In genomic region chr2:200735061-200735460, GRCh38 we compare ENCODE assay signal across 15 cellular contexts.
DNase-seq lines count a peak whose midpoint lies in the region; ATAC-seq and TF ChIP-seq lines count a peak whose summit lies in the region.
"Had no signal": no experiment of that assay in that cellular context is flagged by ENCODE, and none has a peak within 500 bp of the region (broad histone marks: within the 10 kb centered on the region; RNA-seq: fewer than 3 reads in every experiment).

No MANE protein-coding gene starts in this region.

- no peak overlapping the region for H3K23ac ChIP-seq in mesenchymal stem cell (ENCODE audit: low read length in 2 of 2)

- H3K4me1 Mint-ChIP-seq in natural killer cell treated with Interleukin-12 subunit alpha and Interleukin-12 subunit beta and Interleukin-15 and Interleukin-18, amount 100 ng/mL, for 72 hours (ENCODE audit: low read depth in 2 of 2): peaks cover 7 to 13% of the 10 kb centered on the region in 2 donors
- H3K4me1 Mint-ChIP-seq in natural killer cell: peaks cover 0 to 5% of the 10 kb centered on the region in 2 donors
- peaks cover 21% of the 10 kb centered on the region for H3K4me1 Mint-ChIP-seq in stimulated activated effector memory CD8-positive, alpha-beta T cell treated with anti-CD3 and anti-CD28 coated beads, Interleukin-12 subunit alpha, Interleukin-12 subunit beta, amount 100 ng/mL, for 72 hours

- peaks cover 0 to 4% of the 10 kb centered on the region in 2 experiments for H3K27me3 ChIP-seq in mesenchymal stem cell (ENCODE audit: control insufficient read depth in 1 of 2, insufficient read depth in 1 of 2, low read length in 2 of 2)
- H3K27me3 ChIP-seq: cardiac muscle cell had no signal

- no peaks in the 10 kb centered on the region for H3K4me1 ChIP-seq in mesenchymal stem cell (ENCODE audit: control insufficient read depth, insufficient read depth, low read depth, low read length)
- H3K4me1 ChIP-seq: esophagus squamous epithelium had no signal

- peak overlapping the region; percentile 54 for H3K4me3 Mint-ChIP-seq in natural killer cell treated with Interleukin-12 subunit alpha and Interleukin-12 subunit beta and Interleukin-15 and Interleukin-18, amount 100 ng/mL, for 72 hours
- H3K4me3 Mint-ChIP-seq in natural killer cell: no peak overlapping the region
- H3K4me3 Mint-ChIP-seq in stimulated activated effector memory CD8-positive, alpha-beta T cell treated with anti-CD3 and anti-CD28 coated beads, Interleukin-12 subunit alpha, Interleukin-12 subunit beta, amount 100 ng/mL, for 72 hours: no peak overlapping the region
- H3K4me3 Mint-ChIP-seq: activated naive CD8-positive, alpha-beta T cell treated with anti-CD3 and anti-CD28 coated beads, Interleukin-2, amount 10 ng/mL, durations not matched to agents 7 days and 5 days; T-helper 1 cell treated with Interleukin-12 subunit alpha and Interleukin-12 subunit beta and Interleukin-4 antibody, amounts not matched to agents 30 μg/mL and 1 μg/mL, for 36 hours had no signal

- H3K27ac Mint-ChIP-seq in natural killer cell treated with Interleukin-12 subunit alpha and Interleukin-12 subunit beta and Interleukin-15 and Interleukin-18, amount 100 ng/mL, for 72 hours: peak overlapping the region in 1 of 2 donors; percentile 81
- H3K27ac Mint-ChIP-seq in natural killer cell: no peak overlapping the region
- peak overlapping the region; percentile 69 for H3K27ac Mint-ChIP-seq in stimulated activated effector memory CD8-positive, alpha-beta T cell treated with anti-CD3 and anti-CD28 coated beads, Interleukin-12 subunit alpha, Interleukin-12 subunit beta, amount 100 ng/mL, for 72 hours
- H3K27ac Mint-ChIP-seq: activated naive CD8-positive, alpha-beta T cell treated with anti-CD3 and anti-CD28 coated beads, Interleukin-2, amount 10 ng/mL, durations not matched to agents 7 days and 5 days; T-helper 1 cell treated with Interleukin-12 subunit alpha and Interleukin-12 subunit beta and Interleukin-4 antibody, amounts not matched to agents 30 μg/mL and 1 μg/mL, for 36 hours had no signal

- no peak overlapping the region for H3K4me2 ChIP-seq in mesenchymal stem cell (ENCODE audit: low read length, poor library complexity, severe bottlenecking)
- H3K4me2 ChIP-seq: KMS-11 had no signal

- H4K8ac ChIP-seq in mesenchymal stem cell (ENCODE audit: low read length): no peak overlapping the region

- H3K9ac ChIP-seq in mesenchymal stem cell (ENCODE audit: low read length): no peak overlapping the region
- H3K9ac ChIP-seq: KMS-11 had no signal

- no peak overlapping the region for H2AFZ ChIP-seq in mesenchymal stem cell (ENCODE audit: low read depth, low read length)

- no peak for TF ChIP-seq CTCF in natural killer cell (IDR thresholded peaks at IDR 0.05)

- H2AK5ac ChIP-seq in mesenchymal stem cell (ENCODE audit: low read length, severe bottlenecking): no peak overlapping the region

- peak in 1 of 2 donors; percentile 61 for ATAC-seq in natural killer cell treated with Interleukin-12 subunit alpha and Interleukin-12 subunit beta and Interleukin-15 and Interleukin-18, amount 100 ng/mL, for 72 hours
- ATAC-seq in natural killer cell: no peak
- peak; percentile 73 for ATAC-seq in stimulated activated effector memory CD8-positive, alpha-beta T cell treated with anti-CD3 and anti-CD28 coated beads, Interleukin-12 subunit alpha, Interleukin-12 subunit beta, amount 100 ng/mL, for 72 hours

- H3K79me1 ChIP-seq in mesenchymal stem cell (replicated peaks; ENCODE audit: low read length, poor library complexity, severe bottlenecking): no peaks in the 10 kb centered on the region

- H3K27me3 Mint-ChIP-seq in natural killer cell treated with Interleukin-12 subunit alpha and Interleukin-12 subunit beta and Interleukin-15 and Interleukin-18, amount 100 ng/mL, for 72 hours: peaks cover 0 to 7% of the 10 kb centered on the region in 2 donors
- H3K27me3 Mint-ChIP-seq in natural killer cell (ENCODE audit: low read depth in 2 of 2): peaks cover 0 to 7% of the 10 kb centered on the region in 2 donors

- no peak overlapping the region for H3K14ac ChIP-seq in mesenchymal stem cell (ENCODE audit: low read length in 2 of 2)

- no peak overlapping the region for H2BK12ac ChIP-seq in mesenchymal stem cell (ENCODE audit: low read length in 2 of 2)

- H3K36me3 Mint-ChIP-seq in natural killer cell treated with Interleukin-12 subunit alpha and Interleukin-12 subunit beta and Interleukin-15 and Interleukin-18, amount 100 ng/mL, for 72 hours: no peaks in the 10 kb centered on the region
- H3K36me3 Mint-ChIP-seq in natural killer cell: no peaks in the 10 kb centered on the region
- no peaks in the 10 kb centered on the region for H3K36me3 Mint-ChIP-seq in stimulated activated effector memory CD8-positive, alpha-beta T cell treated with anti-CD3 and anti-CD28 coated beads, Interleukin-12 subunit alpha, Interleukin-12 subunit beta, amount 100 ng/mL, for 72 hours
- H3K36me3 Mint-ChIP-seq: activated naive CD8-positive, alpha-beta T cell treated with anti-CD3 and anti-CD28 coated beads, Interleukin-2, amount 10 ng/mL, durations not matched to agents 7 days and 5 days had no signal

- 87% methylated on average over 3 of the region's 3 CpGs for WGBS in mesenchymal stem cell

- H2BK5ac ChIP-seq in mesenchymal stem cell (ENCODE audit: low read depth, low read length, poor library complexity, severe bottlenecking): no peak overlapping the region

- no peak overlapping the region for H4K91ac ChIP-seq in mesenchymal stem cell (ENCODE audit: low read length)

- no peak overlapping the region for H3K4ac ChIP-seq in mesenchymal stem cell (ENCODE audit: low read depth in 1 of 2, low read length in 2 of 2)

- H2BK120ac ChIP-seq in mesenchymal stem cell (ENCODE audit: low read depth, low read length): no peak overlapping the region

- H3K18ac ChIP-seq in mesenchymal stem cell (ENCODE audit: low read depth in 1 of 2, low read length in 2 of 2): no peak overlapping the region

- intact Hi-C loops in natural killer cell (cut with micrococcal nuclease): loop anchor here (1.0 to 5.0 kb wide), 2 partner anchors 22 to 158 kb away; no protein-coding TSS in a partner anchor

- H3K27ac ChIP-seq in mesenchymal stem cell (ENCODE audit: low read length, poor library complexity, severe bottlenecking): no peak overlapping the region
- H3K27ac ChIP-seq: cardiac muscle cell, esophagus squamous epithelium, KMS-11 had no signal

- no peaks in the 10 kb centered on the region for H3K36me3 ChIP-seq in mesenchymal stem cell (ENCODE audit: control insufficient read depth in 1 of 2, insufficient read depth in 2 of 2, low read depth in 1 of 2, low read length in 2 of 2)
- H3K36me3 ChIP-seq: cardiac muscle cell, esophagus squamous epithelium had no signal

- DNase-seq in natural killer cell treated with Interleukin-12 subunit alpha and Interleukin-12 subunit beta and Interleukin-15 and Interleukin-18, amount 100 ng/mL, for 72 hours (ENCODE audit: low spot score): no peak
- DNase-seq in natural killer cell (no peak), RPMI7951 (ENCODE audit: low read depth) (peak; percentile 35), glomerular visceral epithelial cell (ENCODE audit: extremely low spot score) (peak; percentile 22), SW 1271 (lab: John Stamatoyannopoulos, UW) (no peak), A172 (ENCODE audit: low spot score) (no peak), mesenchymal stem cell (no peak)
- peak in 1 of 2 donors; percentile 13 for DNase-seq in stimulated activated effector memory CD8-positive, alpha-beta T cell treated with anti-CD3 and anti-CD28 coated beads, Interleukin-12 subunit alpha, Interleukin-12 subunit beta, amount 100 ng/mL, for 72 hours (ENCODE audit: low spot score in 2 of 2)
- DNase-seq: activated CD4-positive, CD25-positive, alpha-beta regulatory T cell; activated naive CD8-positive, alpha-beta T cell treated with anti-CD3 and anti-CD28 coated beads, Interleukin-2, amount 10 ng/mL, durations not matched to agents 7 days and 5 days; esophagus squamous epithelium; NCI-H1417 treated with DMSO at 0.1 percent for 48 hours had no signal

- H3K9me3 Mint-ChIP-seq in natural killer cell treated with Interleukin-12 subunit alpha and Interleukin-12 subunit beta and Interleukin-15 and Interleukin-18, amount 100 ng/mL, for 72 hours: no peaks in the 10 kb centered on the region
- no peaks in the 10 kb centered on the region for H3K9me3 Mint-ChIP-seq in natural killer cell
- no peaks in the 10 kb centered on the region for H3K9me3 Mint-ChIP-seq in stimulated activated effector memory CD8-positive, alpha-beta T cell treated with anti-CD3 and anti-CD28 coated beads, Interleukin-12 subunit alpha, Interleukin-12 subunit beta, amount 100 ng/mL, for 72 hours
- H3K9me3 Mint-ChIP-seq: activated naive CD8-positive, alpha-beta T cell treated with anti-CD3 and anti-CD28 coated beads, Interleukin-2, amount 10 ng/mL, durations not matched to agents 7 days and 5 days; T-helper 1 cell treated with Interleukin-12 subunit alpha and Interleukin-12 subunit beta and Interleukin-4 antibody, amounts not matched to agents 30 μg/mL and 1 μg/mL, for 36 hours had no signal

- H3K9me3 ChIP-seq in mesenchymal stem cell (ENCODE audit: control insufficient read depth, low read length): no peaks in the 10 kb centered on the region
- H3K9me3 ChIP-seq: esophagus squamous epithelium had no signal

- H3K4me3 ChIP-seq in mesenchymal stem cell (ENCODE audit: insufficient read depth in 1 of 2, low read depth in 1 of 2, low read length in 2 of 2): no peak overlapping the region
- H3K4me3 ChIP-seq: cardiac muscle cell, esophagus squamous epithelium had no signal

- no peak overlapping the region for H2BK15ac ChIP-seq in mesenchymal stem cell (ENCODE audit: low read depth, poor library complexity, severe bottlenecking)

Comparison
In these comparisons a context has a peak if more than half of its experiments do, and no peak if none do; other contexts are left out.
1. DNase-seq: peak in RPMI7951 (single experiment) and glomerular visceral epithelial cell (single experiment); none in natural killer cell treated with Interleukin-12 subunit alpha and Interleukin-12 subunit beta and Interleukin-15 and Interleukin-18, amount 100 ng/mL, for 72 hours (single experiment), natural killer cell (single experiment), SW 1271 (0 of 2), A172 (single experiment) and mesenchymal stem cell (single experiment).